In the genomic region with DNA sequence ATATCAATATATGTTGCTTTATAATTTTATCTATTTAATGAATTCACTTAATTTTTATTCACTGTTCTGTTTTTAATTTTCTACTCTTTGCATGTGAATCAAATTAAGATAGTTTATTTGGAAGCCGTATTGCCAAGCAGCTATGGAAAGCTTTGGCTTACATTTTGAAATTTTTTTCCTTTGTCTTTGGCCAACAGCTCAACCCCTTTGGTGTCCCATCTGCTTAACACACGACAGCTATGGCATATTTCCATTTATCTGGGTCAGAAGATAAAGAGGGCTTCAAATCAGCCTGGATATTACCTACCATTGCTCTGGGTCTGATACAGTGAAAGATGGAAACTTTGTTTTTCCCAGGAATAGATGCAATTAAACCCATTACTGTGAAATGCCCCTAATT, we compare ENCODE assay signal across 23 cellular contexts.
"Had no signal": no experiment of that assay in that cellular context is flagged by ENCODE, and none has a peak within 500 bp of the region (broad histone marks: within the 10 kb centered on the region; RNA-seq: fewer than 3 reads in every experiment).

No MANE protein-coding gene starts in this region.

- H3K4me1 Mint-ChIP-seq: neural progenitor cell; stimulated activated naive CD8-positive, alpha-beta T cell treated with anti-CD3 and anti-CD28 coated beads, Interleukin-15, amount 100 ng/mL, for 72 hours had no signal

- H3K4me3 ChIP-seq: dorsolateral prefrontal cortex, mucosa of descending colon, neural progenitor cell, right lobe of liver, suprapubic skin, transverse colon, upper lobe of right lung, uterus had no signal

- DNase-seq: effector CD4-positive, alpha-beta T cell; hypothalamus; immature natural killer cell; kidney; mesenchymal stem cell; mucosa of descending colon; naive B cell; right lobe of liver; small intestine; stimulated activated CD4-positive, alpha-beta T cell treated with anti-CD3 and anti-CD28 coated beads, Interleukin-15, amount 100 ng/mL, for 24 hours; stimulated activated CD4-positive, alpha-beta T cell treated with anti-CD3 and anti-CD28 coated beads, Interleukin-2, amount 100 ng/mL, for 48 hours; stimulated activated naive B cell treated with anti-CD40 and anti-IgM and Interleukin-4, amounts not matched to agents 10 μg/mL and 1 μg/mL and 100 μg/mL, for 72 hours; stimulated activated naive CD8-positive, alpha-beta T cell treated with anti-CD3 and anti-CD28 coated beads, Interleukin-15, amount 100 ng/mL, for 72 hours; transverse colon; upper lobe of right lung; uterus had no signal

- H3K9me3 Mint-ChIP-seq: immature natural killer cell; mesothelial cell of epicardium; naive B cell; natural killer cell treated with Interleukin-12 subunit alpha and Interleukin-12 subunit beta and Interleukin-15 and Interleukin-18, amount 100 ng/mL, for 72 hours; neural progenitor cell; stimulated activated naive B cell treated with anti-CD40 and anti-IgM and Interleukin-4, amounts not matched to agents 10 μg/mL and 1 μg/mL and 100 μg/mL, for 72 hours; stimulated activated naive CD8-positive, alpha-beta T cell treated with anti-CD3 and anti-CD28 coated beads, Interleukin-15, amount 100 ng/mL, for 72 hours had no signal

- H3K36me3 Mint-ChIP-seq: mesothelial cell of epicardium; naive B cell; natural killer cell treated with Interleukin-12 subunit alpha and Interleukin-12 subunit beta and Interleukin-15 and Interleukin-18, amount 100 ng/mL, for 72 hours; neural progenitor cell had no signal

- H3K4me2 ChIP-seq: neural progenitor cell had no signal

- H3K79me2 ChIP-seq: parathyroid adenoma had no signal

- H3K27ac ChIP-seq: neural progenitor cell, parathyroid adenoma, right lobe of liver, suprapubic skin, transverse colon, upper lobe of right lung, uterus had no signal

- H3K9me3 ChIP-seq: mucosa of descending colon, right lobe of liver, suprapubic skin, transverse colon, upper lobe of right lung, uterus had no signal

- H3K4me1 ChIP-seq: neural progenitor cell, parathyroid adenoma, right lobe of liver, suprapubic skin, upper lobe of right lung, uterus had no signal

- H3K27ac Mint-ChIP-seq: immature natural killer cell; mesothelial cell of epicardium; naive B cell; natural killer cell treated with Interleukin-12 subunit alpha and Interleukin-12 subunit beta and Interleukin-15 and Interleukin-18, amount 100 ng/mL, for 72 hours; neural progenitor cell; progenitor cell of endocrine pancreas; stimulated activated naive B cell treated with anti-CD40 and anti-IgM and Interleukin-4, amounts not matched to agents 10 μg/mL and 1 μg/mL and 100 μg/mL, for 72 hours; stimulated activated naive CD8-positive, alpha-beta T cell treated with anti-CD3 and anti-CD28 coated beads, Interleukin-15, amount 100 ng/mL, for 72 hours had no signal

- H3K4me3 Mint-ChIP-seq: immature natural killer cell; mesothelial cell of epicardium; naive B cell; natural killer cell treated with Interleukin-12 subunit alpha and Interleukin-12 subunit beta and Interleukin-15 and Interleukin-18, amount 100 ng/mL, for 72 hours; neural progenitor cell; stimulated activated naive B cell treated with anti-CD40 and anti-IgM and Interleukin-4, amounts not matched to agents 10 μg/mL and 1 μg/mL and 100 μg/mL, for 72 hours; stimulated activated naive CD8-positive, alpha-beta T cell treated with anti-CD3 and anti-CD28 coated beads, Interleukin-15, amount 100 ng/mL, for 72 hours had no signal

- H3K36me3 ChIP-seq: neural progenitor cell, right lobe of liver, suprapubic skin, transverse colon, upper lobe of right lung, uterus had no signal

- H3K9ac ChIP-seq: neural progenitor cell, parathyroid adenoma had no signal

- H2AFZ ChIP-seq: neural progenitor cell, parathyroid adenoma had no signal

- H3K27me3 Mint-ChIP-seq: naive B cell; natural killer cell treated with Interleukin-12 subunit alpha and Interleukin-12 subunit beta and Interleukin-15 and Interleukin-18, amount 100 ng/mL, for 72 hours; progenitor cell of endocrine pancreas; stimulated activated naive B cell treated with anti-CD40 and anti-IgM and Interleukin-4, amounts not matched to agents 10 μg/mL and 1 μg/mL and 100 μg/mL, for 72 hours; stimulated activated naive CD8-positive, alpha-beta T cell treated with anti-CD3 and anti-CD28 coated beads, Interleukin-15, amount 100 ng/mL, for 72 hours had no signal

- H3K27me3 ChIP-seq: dorsolateral prefrontal cortex, neural progenitor cell, right lobe of liver, suprapubic skin, transverse colon, upper lobe of right lung, uterus had no signal
